ENCODE assay signal across 8 cellular contexts in genomic region chr5:175444060-175444904, GRCh38. TPM values are rescaled to one million over a fixed set of nuclear protein-coding genes. Genes with fewer than 3 reads are reported as not detected.
DNase-seq lines count a peak whose midpoint lies in the region; ATAC-seq and TF ChIP-seq lines count a peak whose summit lies in the region.

DRD1 (minus strand) TSS chr5:175444182; CDS start chr5:175443099, 1,083 bp downstream.

- TF ChIP-seq POLR2A in Peyer's patch (IDR thresholded peaks at IDR 0.05) (no peak), sigmoid colon (IDR thresholded peaks at IDR 0.05) (no peak)

- peak in 5 of 6 experiments; percentile 7 to 64 (median 50) for TF ChIP-seq CTCF in Peyer's patch (IDR thresholded peaks at IDR 0.05)
- TF ChIP-seq CTCF in sigmoid colon (IDR thresholded peaks at IDR 0.05), result peak in 1 of 4 experiments; percentile 61

- H3K27me3 Mint-ChIP-seq in activated naive CD4-positive, alpha-beta T cell treated with anti-CD3 and anti-CD28 coated beads, Interleukin-2, amount 10 ng/mL, durations not matched to agents 7 days and 5 days, result peaks cover 73% of the 10 kb centered on the region

- H3K27ac Mint-ChIP-seq in activated naive CD4-positive, alpha-beta T cell treated with anti-CD3 and anti-CD28 coated beads, Interleukin-2, amount 10 ng/mL, durations not matched to agents 7 days and 5 days, result no peak within 1 kb of the TSS

- H3K36me3 Mint-ChIP-seq in activated naive CD4-positive, alpha-beta T cell treated with anti-CD3 and anti-CD28 coated beads, Interleukin-2, amount 10 ng/mL, durations not matched to agents 7 days and 5 days, result no peaks in the 10 kb centered on the region

- peak within 1 kb of the TSS in 3 of 4 donors; percentile 30 to 44 (median 35) for H3K4me3 ChIP-seq in Peyer's patch
- peak within 1 kb of the TSS in 3 of 4 donors; percentile 29 to 41 (median 31) for H3K4me3 ChIP-seq in sigmoid colon

- 1 to 2% methylated on average over 91 of the region's 91 CpGs for WGBS in sigmoid colon, 2 donors

- H3K4me1 ChIP-seq in Peyer's patch (peaks cover 0 to 15% (median 2%) of the 10 kb centered on the region in 4 donors), sigmoid colon (peaks cover 0 to 23% (median 14%) of the 10 kb centered on the region in 4 donors)

- H3K9me3 Mint-ChIP-seq in activated naive CD4-positive, alpha-beta T cell treated with anti-CD3 and anti-CD28 coated beads, Interleukin-2, amount 10 ng/mL, durations not matched to agents 7 days and 5 days, result no peaks in the 10 kb centered on the region

- intact Hi-C loops in left cardiac atrium (cut with DNase I), result loop anchor here (5.0 kb wide), 1 partner anchor 492 kb away; no protein-coding TSS in a partner anchor
- intact Hi-C loops in sigmoid colon (cut with DNase I), result loop anchor here (2.0 kb wide), 1 partner anchor 493 kb away; no protein-coding TSS in a partner anchor

- peak within 1 kb of the TSS; percentile 31 for H3K4me3 Mint-ChIP-seq in activated naive CD4-positive, alpha-beta T cell treated with anti-CD3 and anti-CD28 coated beads, Interleukin-2, amount 10 ng/mL, durations not matched to agents 7 days and 5 days

- CTCF ChIA-PET in activated naive CD4-positive, alpha-beta T cell treated with anti-CD3 and anti-CD28 coated beads, Interleukin-2, amount 10 ng/mL, durations not matched to agents 7 days and 5 days (lab: Charles Lee), result interaction anchor here (1.2 to 1.9 kb wide), 3 partner anchors 14 to 491 kb away, joined by 3 to 6 read pairs (median 6); no protein-coding TSS in a partner anchor

- peak; percentile 85 for DNase-seq in 8988T
- no peak for DNase-seq in Peyer's patch
- DNase-seq in activated naive CD4-positive, alpha-beta T cell treated with anti-CD3 and anti-CD28 coated beads, Interleukin-2, amount 10 ng/mL, durations not matched to agents 7 days and 5 days, result peak; percentile 53
- DNase-seq in left cardiac atrium, result peak; percentile 30
- DNase-seq in sigmoid colon, result no peak
- DNase-seq in NOMO-1 treated with dmso at 0.1 percent for 144 hours (lab: John Stamatoyannopoulos, UW; ENCODE audit: unreplicated experiment), result no peak

- H3K36me3 ChIP-seq in Peyer's patch (no peaks in the 10 kb centered on the region), sigmoid colon (no peaks in the 10 kb centered on the region)

- H3K27ac ChIP-seq in Peyer's patch, result no peak within 1 kb of the TSS
- H3K27ac ChIP-seq in sigmoid colon, result no peak within 1 kb of the TSS

- no peaks in the 10 kb centered on the region for H3K27me3 ChIP-seq in Peyer's patch
- peaks cover 23 to 63% (median 30%) of the 10 kb centered on the region in 3 donors for H3K27me3 ChIP-seq in sigmoid colon

- peak; percentile 77 for ATAC-seq in GM18511 (IDR thresholded peaks at IDR 0.05; ENCODE audit: unreplicated experiment)
- ATAC-seq in left cardiac atrium, result peak; percentile 90
- ATAC-seq in GM19463 (IDR thresholded peaks at IDR 0.05; ENCODE audit: unreplicated experiment), result no peak

- H3K4me1 Mint-ChIP-seq in activated naive CD4-positive, alpha-beta T cell treated with anti-CD3 and anti-CD28 coated beads, Interleukin-2, amount 10 ng/mL, durations not matched to agents 7 days and 5 days, result peaks cover 7% of the 10 kb centered on the region

- H3K9me3 ChIP-seq in Peyer's patch (no peaks in the 10 kb centered on the region), sigmoid colon (no peaks in the 10 kb centered on the region)

- TF ChIP-seq EP300 in sigmoid colon (IDR thresholded peaks at IDR 0.05), result no peak

RNA-seq across cellular contexts. Expression of gene DRD1, which starts in this region (rescaled TPM):
- total RNA-seq in Peyer's patch (under 1 TPM in 1 of 4 donors, not detected in 3; 0.13 TPM), left cardiac atrium (under 1 TPM; 0.15 to 0.55 TPM), sigmoid colon (not detected)
- polyA plus RNA-seq in sigmoid colon, result under 1 TPM in 1 of 3 donors, not detected in 2; 0.06 TPM

Comparison
In these comparisons a context has a peak if more than half of its experiments do, and no peak if none do; other contexts are left out.
1. Peak in DNase-seq and ATAC-seq in left cardiac atrium; RNA of the gene not detected or under 1 TPM.
2. DNase-seq: peak in 8988T (single experiment) and activated naive CD4-positive, alpha-beta T cell treated with anti-CD3 and anti-CD28 coated beads, Interleukin-2, amount 10 ng/mL, durations not matched to agents 7 days and 5 days (single experiment); none in Peyer's patch (0 of 3), sigmoid colon (single experiment) and NOMO-1 treated with dmso at 0.1 percent for 144 hours (single experiment).